28 cellular contexts compared by ENCODE assay signal in genomic region chr11:34182921-34183685, GRCh38.
A peak's percentile ranks its signal among the peaks of the same experiment; 100 is the strongest.
DNase-seq lines count a peak whose midpoint lies in the region; ATAC-seq and TF ChIP-seq lines count a peak whose summit lies in the region.
"Had no signal": no experiment of that assay in that cellular context is flagged by ENCODE, and none has a peak within 500 bp of the region (broad histone marks: within the 10 kb centered on the region; RNA-seq: fewer than 3 reads in every experiment).

No MANE protein-coding gene starts in this region.

- no peak for DNase-seq in activated CD8-positive, alpha-beta T cell treated with anti-CD3 and anti-CD28 coated beads for 36 hours
- no peak for DNase-seq in activated CD8-positive, alpha-beta T cell treated with anti-CD3 and anti-CD28 coated beads, Interleukin-2, amount 10 ng/mL, durations not matched to agents 7 days and 5 days
- DNase-seq in G401 (ENCODE audit: low spot score): peak; percentile 28
- no peak for DNase-seq in neuronal stem cell (ENCODE audit: low spot score)
- no peak for DNase-seq in SK-N-SH
- no peak for DNase-seq in hepatic stellate cell (ENCODE audit: low spot score)
- no peak for DNase-seq in GM10266 (ENCODE audit: extremely low spot score)
- DNase-seq: 8988T; ACHN; BE2C; CD8-positive, alpha-beta memory T cell; DMS79 treated with DMSO at 0.1 percent for 48 hours; GM23248; H9; HFFc6; IMR-90; KG1; MG63; NCI-H2029 treated with DMSO at 0.1 percent for 48 hours; NCI-H446 treated with DMSO at 0.1 percent for 48 hours; NCI-H526; NCI-H82; NK-92 treated with Interleukin-12 subunit alpha and Interleukin-12 subunit beta, amount 100 ng/mL, for 24 hours; PC-9; SJCRH30 had no signal

- H3K9ac ChIP-seq in neuronal stem cell (ENCODE audit: low read depth, low read length, poor library complexity) (peak overlapping the region; percentile 9), SK-N-SH (no peak overlapping the region)
- H3K9ac ChIP-seq: GM23248 had no signal

- peak overlapping the region; percentile 87 for H2BK15ac ChIP-seq in neuronal stem cell (ENCODE audit: low read length)

- no peaks in the 10 kb centered on the region for H3K9me2 ChIP-seq in SK-N-SH

- intact Hi-C loops in activated CD8-positive, alpha-beta T cell treated with anti-CD3 and anti-CD28 coated beads for 36 hours (cut with micrococcal nuclease): loop anchor here (5.0 kb wide), 1 partner anchor 49 kb away; no protein-coding TSS in a partner anchor

- H3K27me3 ChIP-seq in neuronal stem cell (ENCODE audit: control insufficient read depth in 3 of 3, insufficient read depth in 3 of 3, low read depth in 1 of 3, low read length in 3 of 3): no peaks in the 10 kb centered on the region
- no peaks in the 10 kb centered on the region for H3K27me3 ChIP-seq in SK-N-SH (ENCODE audit: insufficient read depth)
- H3K27me3 ChIP-seq: BE2C, MG63, SJCRH30 had no signal

- no peaks in the 10 kb centered on the region for H3K36me3 Mint-ChIP-seq in activated CD8-positive, alpha-beta T cell treated with anti-CD3 and anti-CD28 coated beads for 36 hours (ENCODE audit: low read depth)
- H3K36me3 Mint-ChIP-seq in activated CD8-positive, alpha-beta T cell treated with anti-CD3 and anti-CD28 coated beads, Interleukin-2, amount 10 ng/mL, durations not matched to agents 7 days and 5 days (ENCODE audit: low read depth): no peaks in the 10 kb centered on the region
- no peaks in the 10 kb centered on the region for H3K36me3 Mint-ChIP-seq in activated T-helper 17 cell treated with anti-CD3 and anti-CD28 coated beads, Interleukin-2, amount 50 U/mL, for 72 hours (ENCODE audit: low read depth)
- H3K36me3 Mint-ChIP-seq: CD14-positive monocyte; CD8-positive, alpha-beta memory T cell had no signal

- H4K20me1 ChIP-seq in SK-N-SH (ENCODE audit: insufficient read depth): no peaks in the 10 kb centered on the region

- H3K4ac ChIP-seq in neuronal stem cell (ENCODE audit: low read length): no peak overlapping the region

- H2BK5ac ChIP-seq in neuronal stem cell (ENCODE audit: low read length): no peak overlapping the region

- ATAC-seq in activated CD8-positive, alpha-beta T cell treated with anti-CD3 and anti-CD28 coated beads for 36 hours: peak; percentile 32
- no peak for ATAC-seq in activated CD8-positive, alpha-beta T cell treated with anti-CD3 and anti-CD28 coated beads, Interleukin-2, amount 10 ng/mL, durations not matched to agents 7 days and 5 days
- ATAC-seq in activated T-helper 17 cell treated with anti-CD3 and anti-CD28 coated beads, Interleukin-2, amount 50 U/mL, for 72 hours (replicated peaks): peak; percentile 49
- ATAC-seq: Right ventricle myocardium inferior had no signal

- peaks cover 29% of the 10 kb centered on the region for H3K4me1 Mint-ChIP-seq in activated CD8-positive, alpha-beta T cell treated with anti-CD3 and anti-CD28 coated beads for 36 hours (ENCODE audit: low read depth)
- H3K4me1 Mint-ChIP-seq in activated CD8-positive, alpha-beta T cell treated with anti-CD3 and anti-CD28 coated beads, Interleukin-2, amount 10 ng/mL, durations not matched to agents 7 days and 5 days (ENCODE audit: low read depth): peaks cover 20% of the 10 kb centered on the region
- H3K4me1 Mint-ChIP-seq in activated T-helper 17 cell treated with anti-CD3 and anti-CD28 coated beads, Interleukin-2, amount 50 U/mL, for 72 hours: no peaks in the 10 kb centered on the region
- H3K4me1 Mint-ChIP-seq: CD8-positive, alpha-beta memory T cell had no signal

- no peak overlapping the region for H4K8ac ChIP-seq in neuronal stem cell (ENCODE audit: low read depth, low read length)

- no peak for TF ChIP-seq RAD21 in SK-N-SH (IDR thresholded peaks at IDR 0.05; ENCODE audit: low read length)

- H2BK12ac ChIP-seq in neuronal stem cell (ENCODE audit: low read length): no peak overlapping the region

- H3K27me3 Mint-ChIP-seq in activated CD8-positive, alpha-beta T cell treated with anti-CD3 and anti-CD28 coated beads for 36 hours: no peaks in the 10 kb centered on the region
- peaks cover under 1% of the 10 kb centered on the region for H3K27me3 Mint-ChIP-seq in activated CD8-positive, alpha-beta T cell treated with anti-CD3 and anti-CD28 coated beads, Interleukin-2, amount 10 ng/mL, durations not matched to agents 7 days and 5 days (ENCODE audit: low read depth)
- H3K27me3 Mint-ChIP-seq in activated T-helper 17 cell treated with anti-CD3 and anti-CD28 coated beads, Interleukin-2, amount 50 U/mL, for 72 hours: no peaks in the 10 kb centered on the region

- no peaks in the 10 kb centered on the region for H3K79me1 ChIP-seq in neuronal stem cell (ENCODE audit: low read depth, low read length)

- H3K4me3 ChIP-seq in neuronal stem cell (ENCODE audit: low read length in 2 of 2) (no peak overlapping the region), SK-N-SH (ENCODE audit: low read depth in 2 of 2, low read length in 1 of 2) (no peak overlapping the region)
- H3K4me3 ChIP-seq: GM23248, MG63, PC-9, SJCRH30 had no signal

- H3K23ac ChIP-seq in neuronal stem cell (ENCODE audit: low read depth, low read length, poor library complexity): no peak overlapping the region

- H4K91ac ChIP-seq in neuronal stem cell (ENCODE audit: low read depth, low read length, poor library complexity): peak overlapping the region; percentile 13

- peak overlapping the region; percentile 43 for H3K14ac ChIP-seq in neuronal stem cell (ENCODE audit: low read length)

- H2BK120ac ChIP-seq in neuronal stem cell (ENCODE audit: low read depth, low read length): no peak overlapping the region

- no peak overlapping the region for H3K4me3 Mint-ChIP-seq in activated CD8-positive, alpha-beta T cell treated with anti-CD3 and anti-CD28 coated beads for 36 hours
- no peak overlapping the region for H3K4me3 Mint-ChIP-seq in activated CD8-positive, alpha-beta T cell treated with anti-CD3 and anti-CD28 coated beads, Interleukin-2, amount 10 ng/mL, durations not matched to agents 7 days and 5 days
- no peak overlapping the region for H3K4me3 Mint-ChIP-seq in activated T-helper 17 cell treated with anti-CD3 and anti-CD28 coated beads, Interleukin-2, amount 50 U/mL, for 72 hours
- H3K4me3 Mint-ChIP-seq: CD14-positive monocyte; CD8-positive, alpha-beta memory T cell; H9; HFFc6 had no signal

- H3K18ac ChIP-seq in neuronal stem cell (ENCODE audit: low read length): peak overlapping the region; percentile 46

- no peaks in the 10 kb centered on the region for H3K9me3 Mint-ChIP-seq in activated CD8-positive, alpha-beta T cell treated with anti-CD3 and anti-CD28 coated beads for 36 hours
- H3K9me3 Mint-ChIP-seq in activated CD8-positive, alpha-beta T cell treated with anti-CD3 and anti-CD28 coated beads, Interleukin-2, amount 10 ng/mL, durations not matched to agents 7 days and 5 days (ENCODE audit: insufficient read depth): no peaks in the 10 kb centered on the region
- H3K9me3 Mint-ChIP-seq in activated T-helper 17 cell treated with anti-CD3 and anti-CD28 coated beads, Interleukin-2, amount 50 U/mL, for 72 hours: no peaks in the 10 kb centered on the region
- H3K9me3 Mint-ChIP-seq: CD14-positive monocyte; CD8-positive, alpha-beta memory T cell; H9; HFFc6 had no signal

- H3K79me2 ChIP-seq in SK-N-SH (ENCODE audit: insufficient read depth): no peaks in the 10 kb centered on the region

- no peak for TF ChIP-seq CTCF in activated CD8-positive, alpha-beta T cell treated with anti-CD3 and anti-CD28 coated beads for 36 hours (IDR thresholded peaks at IDR 0.05)
- TF ChIP-seq CTCF in SK-N-SH (IDR thresholded peaks at IDR 0.05): no peak
- no peak for TF ChIP-seq CTCF in GM10266 (IDR thresholded peaks at IDR 0.05; ENCODE audit: control insufficient read depth, insufficient read depth, low read depth, missing control alignments)

- no peak overlapping the region for H3K27ac Mint-ChIP-seq in activated CD8-positive, alpha-beta T cell treated with anti-CD3 and anti-CD28 coated beads for 36 hours
- no peak overlapping the region for H3K27ac Mint-ChIP-seq in activated CD8-positive, alpha-beta T cell treated with anti-CD3 and anti-CD28 coated beads, Interleukin-2, amount 10 ng/mL, durations not matched to agents 7 days and 5 days
- no peak overlapping the region for H3K27ac Mint-ChIP-seq in activated T-helper 17 cell treated with anti-CD3 and anti-CD28 coated beads, Interleukin-2, amount 50 U/mL, for 72 hours
- H3K27ac Mint-ChIP-seq: CD14-positive monocyte, H9, HFFc6 had no signal

- H3F3A ChIP-seq in SK-N-SH (replicated peaks; ENCODE audit: insufficient read depth): no peaks in the 10 kb centered on the region

- H3K4me1 ChIP-seq in neuronal stem cell (ENCODE audit: control insufficient read depth in 2 of 2, insufficient read depth in 1 of 2, low read depth in 1 of 2, low read length in 2 of 2) (peaks cover 17 to 23% of the 10 kb centered on the region in 2 donors), SK-N-SH (ENCODE audit: control insufficient read depth in 1 of 2, insufficient read depth in 2 of 2, low read depth in 1 of 2, low read length in 1 of 2) (peaks cover 9 to 23% of the 10 kb centered on the region in 2 experiments; a peak in 2 of 4 replicates)
- H3K4me1 ChIP-seq: BE2C had no signal

- no peak overlapping the region for H3K27ac ChIP-seq in neuronal stem cell (replicated peaks; ENCODE audit: low read length)
- no peak overlapping the region for H3K27ac ChIP-seq in SK-N-SH (ENCODE audit: low read depth in 2 of 2, low read length in 1 of 2)
- H3K27ac ChIP-seq: GM23248, PC-9, SJCRH30 had no signal

- no peak for TF ChIP-seq EP300 in SK-N-SH (IDR thresholded peaks at IDR 0.05; ENCODE audit: borderline replicate concordance in 1 of 2, low read depth in 1 of 2, low read length in 1 of 2)

- in situ Hi-C loops in G401 (cut with HindIII; ENCODE audit: low sequenced_read_pairs): loop anchor here (10.0 kb wide), 1 partner anchor 332 kb away; the partner anchor contains the start of gene ELF5

- POLR2A ChIA-PET in activated CD8-positive, alpha-beta T cell treated with anti-CD3 and anti-CD28 coated beads for 36 hours (lab: Charles Lee): interaction anchor here (1.5 to 1.6 kb wide), 2 partner anchors 8 to 19 kb away, joined by 3 to 4 read pairs; no protein-coding TSS in a partner anchor
- POLR2A ChIA-PET in activated CD8-positive, alpha-beta T cell treated with anti-CD3 and anti-CD28 coated beads, Interleukin-2, amount 10 ng/mL, durations not matched to agents 7 days and 5 days (lab: Charles Lee): no interaction called here
- POLR2A ChIA-PET in SK-N-SH (lab: Yijun Ruan, JAX): no interaction called here

- WGBS in neuronal stem cell (ENCODE audit: extremely low coverage in 2 of 2, insufficient read length in 2 of 2, insufficient replicate concordance in 1 of 2), 2 donors: no CpG with 5 or more reads among the region's 13 CpGs
- WGBS in SK-N-SH (ENCODE audit: low lambda C conversion rate): 88% methylated on average over 12 of the region's 13 CpGs

- H3K4me2 ChIP-seq in neuronal stem cell (ENCODE audit: insufficient read depth, low read length, poor library complexity, severe bottlenecking) (no peak overlapping the region), SK-N-SH (no peak overlapping the region)
- H3K4me2 ChIP-seq: PC-9 had no signal

- H2AK5ac ChIP-seq in neuronal stem cell (ENCODE audit: low read depth, low read length): peak overlapping the region; percentile 49

- no peaks in the 10 kb centered on the region for H3K36me3 ChIP-seq in neuronal stem cell (replicated peaks in 1 of 2; ENCODE audit: control insufficient read depth in 2 of 2, insufficient read depth in 2 of 2, low read length in 2 of 2)
- no peaks in the 10 kb centered on the region for H3K36me3 ChIP-seq in SK-N-SH (replicated peaks in 1 of 2; ENCODE audit: control insufficient read depth in 1 of 2, insufficient read depth in 2 of 2, low read length in 1 of 2)
- H3K36me3 ChIP-seq: BE2C, MG63, SJCRH30 had no signal

- H3K9me3 ChIP-seq in neuronal stem cell (replicated peaks in 1 of 2; ENCODE audit: control insufficient read depth in 2 of 2, insufficient read depth in 1 of 2, low read depth in 1 of 2, low read length in 2 of 2) (no peaks in the 10 kb centered on the region), SK-N-SH (no peaks in the 10 kb centered on the region)
- H3K9me3 ChIP-seq: BE2C, MG63, SJCRH30 had no signal

- H2AFZ ChIP-seq in neuronal stem cell (ENCODE audit: low read length): no peak overlapping the region
- H2AFZ ChIP-seq in SK-N-SH (ENCODE audit: low read depth): no peak overlapping the region
- H2AFZ ChIP-seq: GM23248, PC-9 had no signal

- CTCF ChIA-PET in activated CD8-positive, alpha-beta T cell treated with anti-CD3 and anti-CD28 coated beads for 36 hours (lab: Charles Lee): interaction anchor here (1.0 to 1.9 kb wide), 4 partner anchors 9 to 309 kb away, joined by 3 to 11 read pairs (median 4); partner anchors contain the start of gene ABTB2
- CTCF ChIA-PET in activated CD8-positive, alpha-beta T cell treated with anti-CD3 and anti-CD28 coated beads, Interleukin-2, amount 10 ng/mL, durations not matched to agents 7 days and 5 days (lab: Charles Lee): interaction anchor here (1.0 to 6.8 kb wide), 3 partner anchors 8 to 178 kb away, joined by 3 to 35 read pairs (median 3); no protein-coding TSS in a partner anchor
- CTCF ChIA-PET in SK-N-SH (lab: Yijun Ruan, JAX): interaction anchor here (1.0 to 12.0 kb wide), 5 partner anchors 9 to 175 kb away, joined by 3 to 240 read pairs (median 12); partner anchors contain the start of gene ABTB2
